17 cellular contexts compared by ENCODE assay signal in genomic region chr1:9241891-9242290, GRCh38. TPM values are rescaled to one million over a fixed set of nuclear protein-coding genes. Genes with fewer than 3 reads are reported as not detected.
DNase-seq lines count a peak whose midpoint lies in the region; ATAC-seq, FAIRE-seq and TF ChIP-seq lines count a peak whose summit lies in the region.
"Had no signal": no experiment of that assay in that cellular context is flagged by ENCODE, and none has a peak within 500 bp of the region (broad histone marks: within the 10 kb centered on the region; RNA-seq: fewer than 3 reads in every experiment).

No MANE protein-coding gene starts in this region.

- no peak for FAIRE-seq in bronchial epithelial cell (lab: Jason Lieb, UNC)
- FAIRE-seq: A549, endothelial cell of umbilical vein, K562 had no signal

- H3K36me3 ChIP-seq in ACC112 (ENCODE audit: insufficient read depth, low read length) (no peaks in the 10 kb centered on the region; the same call in 1 of the 2 replicates), bronchial epithelial cell (ENCODE audit: control insufficient read depth, insufficient read depth, low read length) (peaks cover 3% of the 10 kb centered on the region), right lobe of liver (peaks cover 6 to 18% (median 11%) of the 10 kb centered on the region in 4 donors), colonic mucosa (no peaks in the 10 kb centered on the region)

- ATAC-seq in right lobe of liver (peak in 3 of 4 donors; percentile 1 to 14 (median 12)), GM21619 (IDR thresholded peaks at IDR 0.05; ENCODE audit: unreplicated experiment) (no peak), GM18511 (IDR thresholded peaks at IDR 0.05; ENCODE audit: unreplicated experiment) (no peak)
- ATAC-seq: A549, K562, SK-N-SH treated with all-trans-retinoic acid at 6 μM for 48 hours had no signal

- H3K4me1 ChIP-seq in ACC112 (ENCODE audit: control insufficient read depth, insufficient read depth, low read length, unreplicated experiment), result peaks cover 47% of the 10 kb centered on the region
- peaks cover 0 to 65% (median 24%) of the 10 kb centered on the region in 4 donors for H3K4me1 ChIP-seq in right lobe of liver
- peaks cover 9% of the 10 kb centered on the region for H3K4me1 ChIP-seq in colonic mucosa
- H3K4me1 ChIP-seq: Caco-2 had no signal

- H3K27ac ChIP-seq in ACC112 (ENCODE audit: low read depth, low read length), result peak overlapping the region; percentile 87
- H3K27ac ChIP-seq in right lobe of liver, result peak overlapping the region; percentile 95 to 99 (median 96)
- H3K27ac ChIP-seq in skin epidermis, result peak overlapping the region in 17 of 21 experiments; percentile 42 to 82 (median 70)
- H3K27ac ChIP-seq in RWPE1, result no peak overlapping the region
- H3K27ac ChIP-seq in colonic mucosa, result no peak overlapping the region
- H3K27ac ChIP-seq: A549 had no signal

- H3K9ac ChIP-seq in colonic mucosa (ENCODE audit: low read depth in 2 of 2, low read length in 2 of 2), result no peak overlapping the region

- H2AFZ ChIP-seq in ACC112 (ENCODE audit: low read length, unreplicated experiment), result no peak overlapping the region

- H3K27me3 ChIP-seq in ACC112 (ENCODE audit: insufficient read depth, low read length) (no peaks in the 10 kb centered on the region), bronchial epithelial cell (ENCODE audit: control insufficient read depth, insufficient read depth, low read length) (no peaks in the 10 kb centered on the region), right lobe of liver (no peaks in the 10 kb centered on the region), colonic mucosa (no peaks in the 10 kb centered on the region)
- H3K27me3 ChIP-seq: cardiac muscle cell had no signal

- CTCF ChIA-PET in RWPE1 (lab: Yijun Ruan, JAX), result interaction anchor here (0.6 to 0.9 kb wide), 3 partner anchors 24 to 249 kb away, joined by 3 to 4 read pairs (median 3); no protein-coding TSS in a partner anchor

- H3K4me3 ChIP-seq in ACC112 (ENCODE audit: low read depth, low read length), result no peak overlapping the region
- no peak overlapping the region for H3K4me3 ChIP-seq in bronchial epithelial cell (ENCODE audit: low read depth, low read length)
- H3K4me3 ChIP-seq in right lobe of liver, result peak overlapping the region; percentile 54 to 63 (median 58)
- H3K4me3 ChIP-seq in skin epidermis, result no peak overlapping the region
- no peak overlapping the region for H3K4me3 ChIP-seq in colonic mucosa
- H3K4me3 ChIP-seq: A549, cardiac muscle cell, K562, lung had no signal

- WGBS in right lobe of liver (ENCODE audit: insufficient coverage, low coverage, low lambda C conversion rate, missing lambda C conversion rate), result 39% methylated on average over 7 of the region's 10 CpGs

- H3K9me3 ChIP-seq in right lobe of liver, result no peaks in the 10 kb centered on the region
- H3K9me3 ChIP-seq in colonic mucosa, result no peaks in the 10 kb centered on the region
- H3K9me3 ChIP-seq: A549, Caco-2 had no signal

- TF ChIP-seq CTCF in bronchial epithelial cell (IDR thresholded peaks at IDR 0.05; ENCODE audit: insufficient read depth, low read length, severe bottlenecking), result no peak
- TF ChIP-seq CTCF in right lobe of liver (IDR thresholded peaks at IDR 0.05), result no peak
- TF ChIP-seq CTCF in RWPE1 (conservative IDR thresholded peaks at IDR 0.05; ENCODE audit: low read depth), result no peak
- TF ChIP-seq CTCF in colonic mucosa (IDR thresholded peaks at IDR 0.05), result no peak

- POLR2A ChIA-PET in RWPE1 (lab: Yijun Ruan, JAX; ENCODE audit: low non-redundant PET), result no interaction called here

- no peak for TF ChIP-seq POLR2A in right lobe of liver (IDR thresholded peaks at IDR 0.05)

- DNase-seq in bronchial epithelial cell (ENCODE audit: low read depth) (peak; percentile 32), right lobe of liver (no peak), RWPE1 (ENCODE audit: low spot score) (no peak), colonic mucosa (no peak)
- DNase-seq: activated naive CD4-positive, alpha-beta T cell treated with Interleukin-2 at 50 U/mL for 16 hours; NCI-H1436 treated with DMSO at 0.1 percent for 48 hours had no signal

- H3K79me2 ChIP-seq in ACC112 (ENCODE audit: control insufficient read depth, insufficient read depth, low read length, unreplicated experiment), result peaks cover 31% of the 10 kb centered on the region

- intact Hi-C loops in right lobe of liver (cut with DNase I), result no loop called here
- intact Hi-C loops in colonic mucosa (cut with DNase I), result no loop called here

RNA-seq across cellular contexts. Expression of gene H6PD, which starts 7.3 kb away (rescaled TPM):
- total RNA-seq in bronchial epithelial cell (5.5 and 9.9 TPM in 2 replicates), right lobe of liver (100 to 1,000 TPM; 102 to 158 (median 120) TPM), colonic mucosa (10 to 100 TPM; 20.8 to 24.7 TPM)

RNA-seq across cellular contexts. Expression of gene SPSB1, which starts 50.8 kb away (rescaled TPM):
- total RNA-seq in bronchial epithelial cell, result 17.6 and 28.9 TPM in 2 replicates
- total RNA-seq in right lobe of liver, result 100 to 1,000 TPM in 1 of 6 experiments, 10 to 100 TPM in 4, 1 to 10 TPM in 1; 7.7 to 121 (median 37.0) TPM
- 10 to 100 TPM; 14.9 to 28.7 TPM for total RNA-seq in colonic mucosa

Comparison
In these comparisons a context has a peak if more than half of its experiments do, and no peak if none do; other contexts are left out.
1. H3K27ac ChIP-seq: peak in ACC112 (single experiment), right lobe of liver (3 of 3) and skin epidermis (17 of 21); none in RWPE1 (single experiment) and colonic mucosa (single experiment).
2. H3K4me3 ChIP-seq: peak in right lobe of liver (3 of 3); none in ACC112 (single experiment), bronchial epithelial cell (single experiment), skin epidermis (0 of 7) and colonic mucosa (single experiment).
3. ATAC-seq: peak in right lobe of liver (3 of 4); none in GM21619 (single experiment) and GM18511 (single experiment).